ENCODE assay signal across 1 cellular context in the genomic region with DNA sequence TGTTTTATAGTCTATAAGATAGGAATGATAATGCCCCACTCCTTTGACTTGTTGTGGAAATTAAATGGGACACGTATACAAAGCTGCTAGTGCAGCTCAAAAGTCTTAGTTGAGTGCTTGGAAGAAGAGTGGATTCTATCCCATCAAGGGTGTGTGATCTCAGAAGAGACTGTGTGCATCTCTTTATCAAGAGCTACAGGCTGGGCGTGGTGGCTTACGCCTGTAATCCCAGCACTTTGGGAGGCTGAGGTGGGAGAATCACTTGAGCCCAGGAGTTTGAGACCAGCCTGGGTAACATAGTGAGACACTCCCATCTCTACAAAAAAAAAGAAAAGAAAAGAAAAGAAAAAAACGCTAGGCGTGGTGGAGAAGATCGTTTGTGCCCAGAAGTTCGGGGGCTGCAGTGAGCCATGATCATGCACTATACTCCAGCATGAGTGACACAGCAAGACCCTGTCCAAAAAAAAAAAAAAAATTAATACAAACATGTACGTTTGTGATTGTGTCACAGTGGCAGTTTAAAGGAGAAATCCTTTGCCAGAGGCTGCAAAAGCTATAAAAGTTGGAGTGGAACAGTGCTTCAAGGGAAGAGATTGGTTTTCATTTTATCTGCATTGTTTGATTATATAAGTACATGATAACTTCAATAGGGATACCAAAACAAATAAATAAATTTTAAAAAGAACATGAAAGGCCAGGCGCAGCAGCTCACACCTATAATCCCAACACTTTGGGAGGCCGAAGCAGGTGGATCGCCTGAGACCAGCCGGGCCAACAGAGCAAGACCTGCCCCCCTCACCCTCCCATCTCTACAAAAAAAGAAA.
TF ChIP-seq lines count a peak whose summit lies in the region.

No MANE protein-coding gene starts in this region.

TF ChIP-seq in GM12878, 131 proteins besides CTCF, POLR2A, EP300 and RAD21:
- TF ChIP-seq EED (IDR thresholded peaks at IDR 0.05; ENCODE audit: low read depth) = no peak
- TF ChIP-seq, protein P1, sequence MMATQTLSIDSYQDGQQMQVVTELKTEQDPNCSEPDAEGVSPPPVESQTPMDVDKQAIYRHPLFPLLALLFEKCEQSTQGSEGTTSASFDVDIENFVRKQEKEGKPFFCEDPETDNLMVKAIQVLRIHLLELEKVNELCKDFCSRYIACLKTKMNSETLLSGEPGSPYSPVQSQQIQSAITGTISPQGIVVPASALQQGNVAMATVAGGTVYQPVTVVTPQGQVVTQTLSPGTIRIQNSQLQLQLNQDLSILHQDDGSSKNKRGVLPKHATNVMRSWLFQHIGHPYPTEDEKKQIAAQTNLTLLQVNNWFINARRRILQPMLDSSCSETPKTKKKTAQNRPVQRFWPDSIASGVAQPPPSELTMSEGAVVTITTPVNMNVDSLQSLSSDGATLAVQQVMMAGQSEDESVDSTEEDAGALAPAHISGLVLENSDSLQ (IDR thresholded peaks at IDR 0.05) = 0 out of 2 replicates have a peak, but pooled peaks have one; percentile 7
